1 cellular context compared by ENCODE assay signal in genomic region chr7:120950539-120951308, GRCh38.
TF ChIP-seq lines count a peak whose summit lies in the region.

TSS of gene ING3 (plus strand) at chr7:120950777. CDS start at chr7:120950897, 120 bp downstream.

TF ChIP-seq in GM23338, 12 proteins besides CTCF, POLR2A, EP300 and RAD21 (continued from another document):
- TF ChIP-seq EZH2 (IDR thresholded peaks at IDR 0.05; ENCODE audit: low read depth, unreplicated experiment) (no peak), REST (IDR thresholded peaks at IDR 0.05; ENCODE audit: unreplicated experiment) (no peak), ZNF114 (CRISPR knock-in tag; IDR thresholded peaks at IDR 0.05) (no peak)
